8 cellular contexts compared by ENCODE assay signal in the genomic region with DNA sequence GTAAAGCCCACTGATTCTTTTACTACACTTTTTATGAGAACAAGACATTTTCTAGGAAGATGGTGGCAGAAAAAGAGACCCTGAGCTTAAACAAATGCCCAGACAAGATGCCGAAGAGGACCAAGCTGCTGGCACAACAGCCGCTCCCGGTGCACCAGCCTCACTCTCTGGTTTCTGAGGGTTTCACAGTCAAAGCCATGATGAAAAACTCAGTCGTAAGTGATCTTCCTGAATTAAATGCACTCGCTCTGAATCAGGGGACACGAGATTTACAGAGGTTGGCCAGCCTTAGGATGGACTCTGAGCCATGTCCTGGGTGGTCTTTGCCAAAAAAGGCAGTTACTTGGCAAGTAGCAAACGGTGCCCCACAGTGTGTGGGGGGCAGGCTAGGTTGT. TPM values are rescaled to one million over a fixed set of nuclear protein-coding genes. Genes with fewer than 3 reads are reported as not detected.
DNase-seq lines count a peak whose midpoint lies in the region; ATAC-seq, FAIRE-seq and TF ChIP-seq lines count a peak whose summit lies in the region.

No MANE protein-coding gene starts in this region.

- no peak for FAIRE-seq in kidney (lab: Jason Lieb, UNC)

- peaks cover 18% of the 10 kb centered on the region for H3K4me1 Mint-ChIP-seq in activated naive CD8-positive, alpha-beta T cell treated with anti-CD3 and anti-CD28 coated beads for 36 hours

- H3K27ac ChIP-seq in kidney (ENCODE audit: low read depth in 2 of 2, low read length in 2 of 2) (peak overlapping the region; percentile 65 to 76), stomach smooth muscle (ENCODE audit: low read length) (peak overlapping the region; percentile 81)

- peaks cover 3% of the 10 kb centered on the region for H3K27me3 Mint-ChIP-seq in activated naive CD8-positive, alpha-beta T cell treated with anti-CD3 and anti-CD28 coated beads for 36 hours

- peaks cover 2% of the 10 kb centered on the region for H3K36me3 Mint-ChIP-seq in activated naive CD8-positive, alpha-beta T cell treated with anti-CD3 and anti-CD28 coated beads for 36 hours

- DNase-seq in NCI-H748 treated with DMSO at 0.1 percent for 48 hours (lab: John Stamatoyannopoulos, UW) (peak; percentile 73), NCI-H748 (lab: John Stamatoyannopoulos, UW; ENCODE audit: unreplicated experiment) (no peak), kidney (no peak), NCI-H2107 (lab: John Stamatoyannopoulos, UW) (no peak), NCI-H1694 (lab: John Stamatoyannopoulos, UW) (no peak)
- DNase-seq in activated naive CD8-positive, alpha-beta T cell treated with anti-CD3 and anti-CD28 coated beads for 36 hours: no peak

- H3K9me3 ChIP-seq in kidney (ENCODE audit: control insufficient read depth in 1 of 2, low read length in 2 of 2): peaks cover 0 to 3% of the 10 kb centered on the region in 2 donors
- no peaks in the 10 kb centered on the region for H3K9me3 ChIP-seq in stomach smooth muscle (ENCODE audit: control insufficient read depth in 2 of 2, low read length in 2 of 2)

- H3K4me3 Mint-ChIP-seq in activated naive CD8-positive, alpha-beta T cell treated with anti-CD3 and anti-CD28 coated beads for 36 hours: peak overlapping the region; percentile 94

- H3K4me1 ChIP-seq in kidney (ENCODE audit: control insufficient read depth in 1 of 2, insufficient read depth in 1 of 2, low read depth in 1 of 2, low read length in 2 of 2): no peaks in the 10 kb centered on the region
- peaks cover 8% of the 10 kb centered on the region for H3K4me1 ChIP-seq in stomach smooth muscle (ENCODE audit: control insufficient read depth, insufficient read depth, low read length)

- ATAC-seq in HG02840 (IDR thresholded peaks at IDR 0.05; ENCODE audit: low FRiP score, unreplicated experiment): no peak

- peaks cover 3% of the 10 kb centered on the region for H3K9me3 Mint-ChIP-seq in activated naive CD8-positive, alpha-beta T cell treated with anti-CD3 and anti-CD28 coated beads for 36 hours

- H3K36me3 ChIP-seq in kidney (ENCODE audit: control insufficient read depth in 1 of 2, insufficient read depth in 2 of 2, low read length in 2 of 2) (no peaks in the 10 kb centered on the region), stomach smooth muscle (ENCODE audit: control insufficient read depth in 2 of 2, insufficient read depth in 2 of 2, low read length in 2 of 2) (no peaks in the 10 kb centered on the region)

- intact Hi-C loops in kidney (cut with DNase I): no loop called here

- TF ChIP-seq CTCF in kidney (IDR thresholded peaks at IDR 0.05; ENCODE audit: borderline replicate concordance, extremely low read depth, insufficient read depth): no peak

- no peaks in the 10 kb centered on the region for H3K27me3 ChIP-seq in stomach smooth muscle (ENCODE audit: control insufficient read depth in 1 of 2, insufficient read depth in 2 of 2, low read length in 2 of 2)

- H3K27ac Mint-ChIP-seq in activated naive CD8-positive, alpha-beta T cell treated with anti-CD3 and anti-CD28 coated beads for 36 hours: peak overlapping the region; percentile 74

- peak overlapping the region; percentile 60 to 69 for H3K4me3 ChIP-seq in kidney (ENCODE audit: low read length in 2 of 2)
- H3K4me3 ChIP-seq in stomach smooth muscle (ENCODE audit: low read length in 2 of 2): peak overlapping the region; percentile 80 to 87

- H3K9ac ChIP-seq in kidney (ENCODE audit: low read length in 2 of 2) (peak overlapping the region in 1 of 2 donors; percentile 42), stomach smooth muscle (ENCODE audit: low read length in 2 of 2) (peak overlapping the region; percentile 73 to 77)

RNA-seq across cellular contexts. Expression of a gene that starts 0.4 kb away (rescaled TPM):
- total RNA-seq in activated naive CD8-positive, alpha-beta T cell treated with anti-CD3 and anti-CD28 coated beads for 36 hours: under 1 TPM in 1 of 2 experiments, not detected in 1; 0.50 TPM
- total RNA-seq in kidney: 7.4 TPM
- 20.0 TPM for polyA plus RNA-seq in kidney (ENCODE audit: insufficient read depth, low read depth, low replicate concordance)

RNA-seq across cellular contexts. Expression of a gene that starts 0.6 kb away (rescaled TPM):
- under 1 TPM; 0.26 to 0.52 TPM for total RNA-seq in activated naive CD8-positive, alpha-beta T cell treated with anti-CD3 and anti-CD28 coated beads for 36 hours
- total RNA-seq in kidney: 10.4 TPM
- polyA plus RNA-seq in kidney (ENCODE audit: insufficient read depth, low read depth, low replicate concordance): 8.6 TPM
